In genomic region chr5:77999013-77999798, GRCh38 we compare ENCODE assay signal across 23 cellular contexts.
DNase-seq lines count a peak whose midpoint lies in the region; ATAC-seq, FAIRE-seq and TF ChIP-seq lines count a peak whose summit lies in the region.
"Had no signal": no experiment of that assay in that cellular context is flagged by ENCODE, and none has a peak within 500 bp of the region (broad histone marks: within the 10 kb centered on the region; RNA-seq: fewer than 3 reads in every experiment).

No MANE protein-coding gene starts in this region.

- H3K36me3 ChIP-seq in CD4-positive, CD25-positive, alpha-beta regulatory T cell (ENCODE audit: control insufficient read depth, insufficient read depth, low read length), result peaks cover 23% of the 10 kb centered on the region
- H3K36me3 ChIP-seq in astrocyte (ENCODE audit: insufficient read depth, low read length) (peaks cover 5% of the 10 kb centered on the region), neuronal stem cell (replicated peaks in 1 of 2; ENCODE audit: control insufficient read depth in 2 of 2, insufficient read depth in 2 of 2, low read length in 2 of 2) (peaks cover 0 to 45% of the 10 kb centered on the region in 2 donors), GM23338 (ENCODE audit: insufficient read depth) (no peaks in the 10 kb centered on the region)
- H3K36me3 ChIP-seq: BE2C had no signal

- no peaks in the 10 kb centered on the region for H3K79me1 ChIP-seq in neuronal stem cell (ENCODE audit: low read depth, low read length)

- H3K4me2 ChIP-seq in astrocyte (ENCODE audit: low read length), result no peak overlapping the region
- H3K4me2 ChIP-seq in neuronal stem cell (ENCODE audit: insufficient read depth, low read length, poor library complexity, severe bottlenecking), result no peak overlapping the region
- no peak overlapping the region for H3K4me2 ChIP-seq in GM23338

- TF ChIP-seq CTCF in astrocyte (IDR thresholded peaks at IDR 0.05; ENCODE audit: insufficient read depth, low read depth, low read length), result no peak
- no peak for TF ChIP-seq CTCF in endothelial cell (IDR thresholded peaks at IDR 0.05; ENCODE audit: unreplicated experiment)
- TF ChIP-seq CTCF in GM23338 (conservative IDR thresholded peaks at IDR 0.05; ENCODE audit: low read depth in 2 of 2), result no peak

- no peak overlapping the region for H3K23ac ChIP-seq in neuronal stem cell (ENCODE audit: low read depth, low read length, poor library complexity)

- H3K4me3 ChIP-seq in CD4-positive, CD25-positive, alpha-beta regulatory T cell (ENCODE audit: low read depth, low read length), result no peak overlapping the region
- H3K4me3 ChIP-seq in astrocyte (ENCODE audit: insufficient read depth, low read depth, low read length) (no peak overlapping the region), neuronal stem cell (ENCODE audit: low read length in 2 of 2) (no peak overlapping the region), GM23338 (no peak overlapping the region)
- H3K4me3 ChIP-seq: K562 had no signal

- no peak overlapping the region for H2AK5ac ChIP-seq in neuronal stem cell (ENCODE audit: low read depth, low read length)

- H3K27ac Mint-ChIP-seq in CD4-positive, CD25-positive, alpha-beta regulatory T cell, result peak overlapping the region in 2 of 3 donors; percentile 7 to 43
- H3K27ac Mint-ChIP-seq in astrocyte (ENCODE audit: unreplicated experiment) (peak overlapping the region; percentile 27), endothelial cell (ENCODE audit: unreplicated experiment) (no peak overlapping the region), GM23338 (no peak overlapping the region)
- H3K27ac Mint-ChIP-seq: CD4-positive, alpha-beta T cell; HFFc6 had no signal

- H4K91ac ChIP-seq in neuronal stem cell (ENCODE audit: low read depth, low read length, poor library complexity), result no peak overlapping the region

- H3K9ac ChIP-seq in astrocyte (ENCODE audit: low read length) (no peak overlapping the region), neuronal stem cell (ENCODE audit: low read depth, low read length, poor library complexity) (no peak overlapping the region)

- H3K9me3 ChIP-seq in CD4-positive, CD25-positive, alpha-beta regulatory T cell (ENCODE audit: control insufficient read depth in 2 of 2, low read length in 2 of 2), result no peaks in the 10 kb centered on the region
- H3K9me3 ChIP-seq in astrocyte (ENCODE audit: insufficient read depth, low read depth, low read length), result no peaks in the 10 kb centered on the region
- H3K9me3 ChIP-seq in neuronal stem cell (replicated peaks in 1 of 2; ENCODE audit: control insufficient read depth in 2 of 2, insufficient read depth in 1 of 2, low read depth in 1 of 2, low read length in 2 of 2), result no peaks in the 10 kb centered on the region
- H3K9me3 ChIP-seq: BE2C had no signal

- H3K9me2 ChIP-seq in GM23338 (ENCODE audit: insufficient read depth), result no peaks in the 10 kb centered on the region

- no peak overlapping the region for H2BK120ac ChIP-seq in neuronal stem cell (ENCODE audit: low read depth, low read length)

- no peak overlapping the region for H3K14ac ChIP-seq in neuronal stem cell (ENCODE audit: low read length)

- no peak for FAIRE-seq in astrocyte (lab: Jason Lieb, UNC)
- FAIRE-seq: A204.1, GM12892, HTR-8/SVneo, K562 had no signal

- H3K79me2 ChIP-seq in astrocyte (ENCODE audit: insufficient read depth, low read length) (no peaks in the 10 kb centered on the region), GM23338 (replicated peaks; ENCODE audit: insufficient read depth) (no peaks in the 10 kb centered on the region)

- H4K8ac ChIP-seq in neuronal stem cell (ENCODE audit: low read depth, low read length), result no peak overlapping the region

- H3K4me1 ChIP-seq in CD4-positive, CD25-positive, alpha-beta regulatory T cell (ENCODE audit: control insufficient read depth, insufficient read depth, low read length, poor library complexity, severe bottlenecking), result no peaks in the 10 kb centered on the region
- H3K4me1 ChIP-seq in astrocyte (ENCODE audit: insufficient read depth, low read length) (no peaks in the 10 kb centered on the region), neuronal stem cell (ENCODE audit: control insufficient read depth in 2 of 2, insufficient read depth in 1 of 2, low read depth in 1 of 2, low read length in 2 of 2) (peaks cover 15 to 18% of the 10 kb centered on the region in 2 donors), GM23338 (ENCODE audit: insufficient read depth) (peaks cover 5% of the 10 kb centered on the region)

- no peak overlapping the region for H3K4ac ChIP-seq in neuronal stem cell (ENCODE audit: low read length)

- WGBS in neuronal stem cell (ENCODE audit: extremely low coverage in 2 of 2, insufficient read length in 2 of 2, insufficient replicate concordance in 1 of 2), 2 donors, result no CpG with 5 or more reads among the region's 9 CpGs

- no peak overlapping the region for H2BK12ac ChIP-seq in neuronal stem cell (ENCODE audit: low read length)

- no peak for DNase-seq in CD4-positive, CD25-positive, alpha-beta regulatory T cell
- DNase-seq in astrocyte (ENCODE audit: low read depth) (no peak), endothelial cell (ENCODE audit: low spot score) (no peak), neuronal stem cell (ENCODE audit: low spot score) (no peak), GOT3 (lab: John Stamatoyannopoulos, UW) (no peak), GM23338 (ENCODE audit: low spot score) (no peak), middle frontal gyrus (ENCODE audit: extremely low spot score, low spot score) (no peak)
- DNase-seq: ACHN; BE2C; C1 segment of cervical spinal cord; CD4-positive, alpha-beta T cell; DMS153; DMS79; GDM1; H7; HFFc6; IMR-90 had no signal

- H3K4me1 Mint-ChIP-seq in CD4-positive, CD25-positive, alpha-beta regulatory T cell, result peaks cover 0 to 2% (median 0%) of the 10 kb centered on the region in 4 donors
- H3K4me1 Mint-ChIP-seq in astrocyte (ENCODE audit: low read depth, unreplicated experiment) (peaks cover 8% of the 10 kb centered on the region), endothelial cell (ENCODE audit: unreplicated experiment) (peaks cover 10% of the 10 kb centered on the region), GM23338 (peaks cover 22% of the 10 kb centered on the region)

- H3F3A ChIP-seq in GM23338 (replicated peaks; ENCODE audit: low read depth), result no peaks in the 10 kb centered on the region

- H3K36me3 Mint-ChIP-seq in CD4-positive, CD25-positive, alpha-beta regulatory T cell, result peaks cover 39% of the 10 kb centered on the region
- peaks cover 13% of the 10 kb centered on the region for H3K36me3 Mint-ChIP-seq in astrocyte (ENCODE audit: low read depth, unreplicated experiment)
- H3K36me3 Mint-ChIP-seq in endothelial cell (ENCODE audit: low read depth, unreplicated experiment), result peaks cover 18% of the 10 kb centered on the region
- H3K36me3 Mint-ChIP-seq in GM23338 (ENCODE audit: low read depth), result no peaks in the 10 kb centered on the region

- H2AFZ ChIP-seq in astrocyte (ENCODE audit: low read depth, low read length) (no peak overlapping the region), neuronal stem cell (ENCODE audit: low read length) (no peak overlapping the region), GM23338 (no peak overlapping the region)

- no peaks in the 10 kb centered on the region for H4K20me1 ChIP-seq in astrocyte (ENCODE audit: insufficient read depth, low read length)
- H4K20me1 ChIP-seq in GM23338 (replicated peaks; ENCODE audit: insufficient read depth), result peaks cover 16% of the 10 kb centered on the region; the same call in 1 of the 2 replicates

- no peaks in the 10 kb centered on the region for H3K27me3 ChIP-seq in CD4-positive, CD25-positive, alpha-beta regulatory T cell (ENCODE audit: control insufficient read depth, insufficient read depth, low read length)
- no peaks in the 10 kb centered on the region for H3K27me3 ChIP-seq in astrocyte (ENCODE audit: insufficient read depth, low read length)
- no peaks in the 10 kb centered on the region for H3K27me3 ChIP-seq in neuronal stem cell (ENCODE audit: control insufficient read depth in 3 of 3, insufficient read depth in 3 of 3, low read depth in 1 of 3, low read length in 3 of 3)
- H3K27me3 ChIP-seq in GM23338 (ENCODE audit: insufficient read depth), result peaks cover 27% of the 10 kb centered on the region
- H3K27me3 ChIP-seq: BE2C had no signal

- no peak for ATAC-seq in CD4-positive, CD25-positive, alpha-beta regulatory T cell (ENCODE audit: low read depth in 2 of 2)
- ATAC-seq in HG03460 (IDR thresholded peaks at IDR 0.05; ENCODE audit: unreplicated experiment) (no peak), GM23338 (no peak)
- ATAC-seq: HCT116, K562 had no signal

- no peak overlapping the region for H3K27ac ChIP-seq in CD4-positive, CD25-positive, alpha-beta regulatory T cell (ENCODE audit: insufficient read depth, low read length, poor library complexity, severe bottlenecking)
- no peak overlapping the region for H3K27ac ChIP-seq in astrocyte (ENCODE audit: low read depth, low read length)
- peak overlapping the region; percentile 14 for H3K27ac ChIP-seq in neuronal stem cell (replicated peaks; ENCODE audit: low read length)
- no peak overlapping the region for H3K27ac ChIP-seq in GM23338 (ENCODE audit: low read depth)

- H3K9me3 Mint-ChIP-seq in CD4-positive, CD25-positive, alpha-beta regulatory T cell, result no peaks in the 10 kb centered on the region
- H3K9me3 Mint-ChIP-seq in astrocyte (ENCODE audit: unreplicated experiment) (peaks cover 2% of the 10 kb centered on the region), endothelial cell (ENCODE audit: unreplicated experiment) (no peaks in the 10 kb centered on the region), GM23338 (no peaks in the 10 kb centered on the region)
- H3K9me3 Mint-ChIP-seq: CD4-positive, alpha-beta T cell; HFFc6 had no signal

- H3K27me3 Mint-ChIP-seq in CD4-positive, CD25-positive, alpha-beta regulatory T cell, result no peaks in the 10 kb centered on the region
- H3K27me3 Mint-ChIP-seq in astrocyte (ENCODE audit: low read depth, unreplicated experiment), result peaks cover 7% of the 10 kb centered on the region
- H3K27me3 Mint-ChIP-seq in endothelial cell (ENCODE audit: unreplicated experiment), result peaks cover 4% of the 10 kb centered on the region
- H3K27me3 Mint-ChIP-seq in GM23338 (ENCODE audit: insufficient read depth, low read depth, poor library complexity), result peaks cover 11% of the 10 kb centered on the region
- H3K27me3 Mint-ChIP-seq: CD4-positive, alpha-beta T cell had no signal

- H3K18ac ChIP-seq in neuronal stem cell (ENCODE audit: low read length), result no peak overlapping the region

- H2BK15ac ChIP-seq in neuronal stem cell (ENCODE audit: low read length), result no peak overlapping the region

- no peak overlapping the region for H3K4me3 Mint-ChIP-seq in CD4-positive, CD25-positive, alpha-beta regulatory T cell
- H3K4me3 Mint-ChIP-seq in astrocyte (ENCODE audit: unreplicated experiment) (no peak overlapping the region), endothelial cell (ENCODE audit: unreplicated experiment) (peak overlapping the region; percentile 34), GM23338 (no peak overlapping the region)
- H3K4me3 Mint-ChIP-seq: CD4-positive, alpha-beta T cell; HFFc6 had no signal

- H2BK5ac ChIP-seq in neuronal stem cell (ENCODE audit: low read length), result no peak overlapping the region

TF ChIP-seq in GM23338, 12 proteins besides CTCF, POLR2A, EP300 and RAD21 (continues in another document):
- no peak for TF ChIP-seq EZH2 (IDR thresholded peaks at IDR 0.05; ENCODE audit: low read depth, unreplicated experiment)
- no peak for TF ChIP-seq EZH2phosphoT487 (IDR thresholded peaks at IDR 0.05; ENCODE audit: unreplicated experiment)
- TF ChIP-seq NANOG (IDR thresholded peaks at IDR 0.05; ENCODE audit: borderline replicate concordance), result no peak
- TF ChIP-seq POLR2AphosphoS5 (IDR thresholded peaks at IDR 0.05; ENCODE audit: low read depth), result no peak

Comparison
In these comparisons a context has a peak if more than half of its experiments do, and no peak if none do; other contexts are left out.
1. H3K27ac Mint-ChIP-seq: peak in CD4-positive, CD25-positive, alpha-beta regulatory T cell (2 of 3) and astrocyte (single experiment); none in endothelial cell (single experiment) and GM23338 (single experiment).